1 cellular context compared by ENCODE assay signal in genomic region chr19:42115705-42116104, GRCh38.
TF ChIP-seq lines count a peak whose summit lies in the region.

No MANE protein-coding gene starts in this region.

TF ChIP-seq in IMR-90, 13 proteins besides CTCF, POLR2A, EP300 and RAD21:
- TF ChIP-seq FOS (IDR thresholded peaks at IDR 0.05; ENCODE audit: low read depth, low read length) (no peak), CEBPB (IDR thresholded peaks at IDR 0.05; ENCODE audit: low read depth, low read length) (no peak)
TF ChIP-seq in IMR-90: peak in this region for 0.
